In the genomic region with DNA sequence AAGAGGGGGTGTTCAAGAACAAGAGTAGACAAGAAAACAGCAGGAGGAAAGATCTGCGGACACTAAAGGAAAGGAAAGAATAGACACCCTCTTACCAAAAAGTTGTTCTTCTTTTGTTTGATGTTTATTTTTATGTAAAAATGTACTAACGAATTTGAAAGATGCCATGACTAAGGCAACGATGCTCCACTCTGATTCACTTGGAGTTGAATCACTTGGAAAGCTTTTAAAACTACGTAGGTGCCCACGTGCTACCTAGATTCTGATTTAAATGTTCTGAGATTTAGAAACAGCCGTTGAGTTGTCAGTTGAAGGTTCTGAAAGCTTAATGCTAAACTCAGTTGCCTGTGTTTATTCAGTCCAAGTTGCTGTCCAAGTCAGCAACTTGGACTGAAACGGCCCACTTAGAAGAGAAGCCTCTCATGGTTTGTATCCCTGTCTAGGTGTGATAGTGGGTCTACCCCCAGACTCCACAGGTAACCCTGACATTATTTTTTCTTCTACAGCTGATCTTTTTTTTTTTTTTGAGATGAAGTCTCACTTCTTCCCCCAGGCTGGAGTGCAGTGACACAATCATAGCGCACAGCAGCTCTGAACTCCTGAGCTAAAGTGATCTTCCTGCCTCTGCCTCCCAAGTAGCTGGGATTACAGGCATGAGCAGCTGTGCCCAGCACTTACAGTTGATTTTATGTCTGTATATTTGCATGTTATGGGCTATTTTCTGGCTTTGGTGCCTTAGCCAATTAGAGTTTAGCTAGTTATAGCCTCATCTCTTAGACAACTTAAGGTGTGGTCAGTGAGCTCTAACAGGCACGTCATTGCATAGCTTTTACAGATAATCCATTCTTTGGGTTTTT, we compare ENCODE assay signal across 1 cellular context.
TF ChIP-seq lines count a peak whose summit lies in the region.

No MANE protein-coding gene starts in this region.

TF ChIP-seq in K562, 482 proteins besides CTCF, POLR2A, EP300 and RAD21 (continued from another document):
- TF ChIP-seq, protein P1, sequence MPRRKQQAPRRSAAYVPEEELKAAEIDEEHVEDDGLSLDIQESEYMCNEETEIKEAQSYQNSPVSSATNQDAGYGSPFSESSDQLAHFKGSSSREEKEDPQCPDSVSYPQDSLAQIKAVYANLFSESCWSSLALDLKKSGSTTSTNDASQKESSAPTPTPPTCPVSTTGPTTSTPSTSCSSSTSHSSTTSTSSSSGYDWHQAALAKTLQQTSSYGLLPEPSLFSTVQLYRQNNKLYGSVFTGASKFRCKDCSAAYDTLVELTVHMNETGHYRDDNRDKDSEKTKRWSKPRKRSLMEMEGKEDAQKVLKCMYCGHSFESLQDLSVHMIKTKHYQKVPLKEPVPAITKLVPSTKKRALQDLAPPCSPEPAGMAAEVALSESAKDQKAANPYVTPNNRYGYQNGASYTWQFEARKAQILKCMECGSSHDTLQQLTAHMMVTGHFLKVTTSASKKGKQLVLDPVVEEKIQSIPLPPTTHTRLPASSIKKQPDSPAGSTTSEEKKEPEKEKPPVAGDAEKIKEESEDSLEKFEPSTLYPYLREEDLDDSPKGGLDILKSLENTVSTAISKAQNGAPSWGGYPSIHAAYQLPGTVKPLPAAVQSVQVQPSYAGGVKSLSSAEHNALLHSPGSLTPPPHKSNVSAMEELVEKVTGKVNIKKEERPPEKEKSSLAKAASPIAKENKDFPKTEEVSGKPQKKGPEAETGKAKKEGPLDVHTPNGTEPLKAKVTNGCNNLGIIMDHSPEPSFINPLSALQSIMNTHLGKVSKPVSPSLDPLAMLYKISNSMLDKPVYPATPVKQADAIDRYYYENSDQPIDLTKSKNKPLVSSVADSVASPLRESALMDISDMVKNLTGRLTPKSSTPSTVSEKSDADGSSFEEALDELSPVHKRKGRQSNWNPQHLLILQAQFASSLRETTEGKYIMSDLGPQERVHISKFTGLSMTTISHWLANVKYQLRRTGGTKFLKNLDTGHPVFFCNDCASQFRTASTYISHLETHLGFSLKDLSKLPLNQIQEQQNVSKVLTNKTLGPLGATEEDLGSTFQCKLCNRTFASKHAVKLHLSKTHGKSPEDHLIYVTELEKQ (CRISPR knock-in tag; IDR thresholded peaks at IDR 0.05): no peak
- TF ChIP-seq SP1 (CRISPR knock-in tag; IDR thresholded peaks at IDR 0.05): no peak
- TF ChIP-seq CBX2 (IDR thresholded peaks at IDR 0.05; ENCODE audit: insufficient read depth, low read length, poor library complexity, severe bottlenecking): no peak
- TF ChIP-seq VEZF1 (CRISPR knock-in tag; IDR thresholded peaks at IDR 0.05): no peak
- TF ChIP-seq ZNF76 (CRISPR knock-in tag; IDR thresholded peaks at IDR 0.05; ENCODE audit: borderline replicate concordance): no peak
- no peak for TF ChIP-seq SNIP1 (IDR thresholded peaks at IDR 0.05; ENCODE audit: low read depth)
- TF ChIP-seq MED1 (CRISPR knock-in tag; IDR thresholded peaks at IDR 0.05; ENCODE audit: borderline replicate concordance): no peak
- TF ChIP-seq, protein P2, sequence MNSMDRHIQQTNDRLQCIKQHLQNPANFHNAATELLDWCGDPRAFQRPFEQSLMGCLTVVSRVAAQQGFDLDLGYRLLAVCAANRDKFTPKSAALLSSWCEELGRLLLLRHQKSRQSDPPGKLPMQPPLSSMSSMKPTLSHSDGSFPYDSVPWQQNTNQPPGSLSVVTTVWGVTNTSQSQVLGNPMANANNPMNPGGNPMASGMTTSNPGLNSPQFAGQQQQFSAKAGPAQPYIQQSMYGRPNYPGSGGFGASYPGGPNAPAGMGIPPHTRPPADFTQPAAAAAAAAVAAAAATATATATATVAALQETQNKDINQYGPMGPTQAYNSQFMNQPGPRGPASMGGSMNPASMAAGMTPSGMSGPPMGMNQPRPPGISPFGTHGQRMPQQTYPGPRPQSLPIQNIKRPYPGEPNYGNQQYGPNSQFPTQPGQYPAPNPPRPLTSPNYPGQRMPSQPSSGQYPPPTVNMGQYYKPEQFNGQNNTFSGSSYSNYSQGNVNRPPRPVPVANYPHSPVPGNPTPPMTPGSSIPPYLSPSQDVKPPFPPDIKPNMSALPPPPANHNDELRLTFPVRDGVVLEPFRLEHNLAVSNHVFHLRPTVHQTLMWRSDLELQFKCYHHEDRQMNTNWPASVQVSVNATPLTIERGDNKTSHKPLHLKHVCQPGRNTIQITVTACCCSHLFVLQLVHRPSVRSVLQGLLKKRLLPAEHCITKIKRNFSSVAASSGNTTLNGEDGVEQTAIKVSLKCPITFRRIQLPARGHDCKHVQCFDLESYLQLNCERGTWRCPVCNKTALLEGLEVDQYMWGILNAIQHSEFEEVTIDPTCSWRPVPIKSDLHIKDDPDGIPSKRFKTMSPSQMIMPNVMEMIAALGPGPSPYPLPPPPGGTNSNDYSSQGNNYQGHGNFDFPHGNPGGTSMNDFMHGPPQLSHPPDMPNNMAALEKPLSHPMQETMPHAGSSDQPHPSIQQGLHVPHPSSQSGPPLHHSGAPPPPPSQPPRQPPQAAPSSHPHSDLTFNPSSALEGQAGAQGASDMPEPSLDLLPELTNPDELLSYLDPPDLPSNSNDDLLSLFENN (IDR thresholded peaks at IDR 0.05; ENCODE audit: low read depth in 2 of 2, low read length in 2 of 2): no peak
- TF ChIP-seq ASH1L (IDR thresholded peaks at IDR 0.05; ENCODE audit: borderline replicate concordance, low read depth, partially characterized antibody): no peak
- no peak for TF ChIP-seq RNF2 (IDR thresholded peaks at IDR 0.05)
- no peak for TF ChIP-seq ZNF778 (CRISPR knock-in tag; IDR thresholded peaks at IDR 0.05)
- TF ChIP-seq TSC22D4 (tag; IDR thresholded peaks at IDR 0.05): no peak
- TF ChIP-seq CREB1 (IDR thresholded peaks at IDR 0.05): peak; percentile 11; the same call in 1 of the 2 replicates
- TF ChIP-seq CREB1 (CRISPR knock-in tag; IDR thresholded peaks at IDR 0.05): no peak
